In the genomic region with DNA sequence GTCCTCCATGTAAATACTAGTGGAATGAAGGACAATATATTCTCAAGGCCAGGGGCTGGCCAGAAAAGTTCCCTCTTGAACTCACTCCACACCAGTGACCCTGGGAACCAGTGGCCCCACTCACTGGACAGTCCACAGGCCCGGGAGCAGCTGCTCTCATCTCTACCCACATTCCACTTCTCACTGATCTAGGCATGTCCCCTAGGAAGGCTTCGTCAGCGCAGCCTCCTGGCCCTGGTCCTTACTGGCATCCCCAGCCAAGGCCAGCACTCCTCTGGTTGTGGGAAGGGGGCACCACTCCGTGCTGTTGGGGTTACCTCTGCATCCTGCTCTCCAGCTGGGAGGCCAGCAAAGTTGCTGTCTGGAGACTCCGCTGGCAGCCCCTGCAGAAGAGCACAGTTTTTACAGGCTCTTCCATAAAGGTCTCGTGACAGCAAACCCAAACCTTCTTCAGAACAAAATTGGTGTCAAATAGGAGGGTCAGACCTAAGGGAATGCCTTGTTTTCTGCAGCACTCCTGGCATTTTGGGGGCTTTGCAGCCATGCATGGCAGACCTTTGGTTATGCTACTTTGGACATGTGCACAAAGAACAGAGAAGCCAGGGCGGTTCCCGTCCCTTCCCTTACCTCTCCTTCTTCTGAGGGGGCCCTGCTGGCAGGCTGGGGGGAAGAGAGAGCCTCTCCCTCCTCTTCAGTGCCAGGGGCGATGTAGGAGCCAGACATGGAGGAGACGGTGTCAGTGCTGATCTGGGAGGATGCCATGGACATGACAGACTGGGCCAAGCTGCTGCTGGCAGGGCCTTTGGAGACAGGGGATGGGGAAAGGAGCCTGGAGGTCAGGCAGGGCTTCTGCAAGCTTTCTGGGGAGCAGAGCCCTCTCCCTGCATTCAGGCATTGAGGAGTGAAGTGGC, we compare ENCODE assay signal across 13 cellular contexts. TPM values are rescaled to one million over a fixed set of nuclear protein-coding genes. Genes with fewer than 3 reads are reported as not detected.
"Had no signal": no experiment of that assay in that cellular context is flagged by ENCODE, and none has a peak within 500 bp of the region (broad histone marks: within the 10 kb centered on the region; RNA-seq: fewer than 3 reads in every experiment).

No MANE protein-coding gene starts in this region.

- H3K9me3 Mint-ChIP-seq: activated naive CD4-positive, alpha-beta T cell treated with anti-CD3 and anti-CD28 coated beads, Interleukin-2, amount 10 ng/mL, durations not matched to agents 7 days and 5 days; activated T-helper 1 cell treated with anti-CD3 and anti-CD28 coated beads, Interleukin-12 subunit alpha, Interleukin-12 subunit beta, Interleukin-2, Interleukin-4 antibody, amounts not matched to agents 30 ng/mL and 10 ng/mL and 1 ng/mL, durations not matched to agents 14 hours and 24 hours and 36 hours; nephron had no signal

- H3K4me3 ChIP-seq: lower lobe of right lung, skin epidermis, thyroid gland, uterus had no signal

- H3K4me3 Mint-ChIP-seq: activated naive CD4-positive, alpha-beta T cell treated with anti-CD3 and anti-CD28 coated beads, Interleukin-2, amount 10 ng/mL, durations not matched to agents 7 days and 5 days; activated T-helper 1 cell treated with anti-CD3 and anti-CD28 coated beads, Interleukin-12 subunit alpha, Interleukin-12 subunit beta, Interleukin-2, Interleukin-4 antibody, amounts not matched to agents 30 ng/mL and 10 ng/mL and 1 ng/mL, durations not matched to agents 14 hours and 24 hours and 36 hours; nephron had no signal

- H3K36me3 ChIP-seq: lower lobe of right lung, thyroid gland, uterus had no signal

- DNase-seq: activated CD4-positive, alpha-beta T cell treated with anti-CD3 and anti-CD28 coated beads, Interleukin-2, amount 50 U/mL, for 4 hours; activated naive CD4-positive, alpha-beta T cell treated with anti-CD3 and anti-CD28 coated beads, Interleukin-2, amount 10 ng/mL, durations not matched to agents 7 days and 5 days; amniotic stem cell; hippocampal formation; lower lobe of right lung; T-helper 2 cell; thyroid gland; uterus had no signal

- H3K27me3 Mint-ChIP-seq: activated naive CD4-positive, alpha-beta T cell treated with anti-CD3 and anti-CD28 coated beads, Interleukin-2, amount 10 ng/mL, durations not matched to agents 7 days and 5 days had no signal

- H3K4me1 ChIP-seq: lower lobe of right lung, uterus had no signal

- H3K27ac Mint-ChIP-seq: activated T-helper 1 cell treated with anti-CD3 and anti-CD28 coated beads, Interleukin-12 subunit alpha, Interleukin-12 subunit beta, Interleukin-2, Interleukin-4 antibody, amounts not matched to agents 30 ng/mL and 10 ng/mL and 1 ng/mL, durations not matched to agents 14 hours and 24 hours and 36 hours had no signal

- H3K27me3 ChIP-seq: thyroid gland, uterus had no signal

- H3K9me3 ChIP-seq: lower lobe of right lung, thyroid gland, uterus had no signal

- FAIRE-seq: TTC549 had no signal

- H3K27ac ChIP-seq: lower lobe of right lung, skin epidermis, thyroid gland, uterus had no signal

RNA-seq across cellular contexts. Expression of gene FOXJ1, which starts 14.1 kb away (rescaled TPM):
- total RNA-seq: activated T-helper 1 cell treated with anti-CD3 and anti-CD28 coated beads, Interleukin-12 subunit alpha, Interleukin-12 subunit beta, Interleukin-2, Interleukin-4 antibody, amounts not matched to agents 30 ng/mL and 10 ng/mL and 1 ng/mL, durations not matched to agents 14 hours and 24 hours and 36 hours; dermis microvascular lymphatic vessel endothelial cell had no signal
